ENCODE assay signal across 1 cellular context in genomic region chr18:9952633-9953416, GRCh38.
A peak's percentile ranks its signal among the peaks of the same experiment; 100 is the strongest.
TF ChIP-seq lines count a peak whose summit lies in the region.

No MANE protein-coding gene starts in this region.

TF ChIP-seq in K562, 482 proteins besides CTCF, POLR2A, EP300 and RAD21 (continued from another document):
- TF ChIP-seq MAX (CRISPR knock-in tag; IDR thresholded peaks at IDR 0.05) (no peak), ZNF280A (IDR thresholded peaks at IDR 0.05; ENCODE audit: low read depth, partially characterized antibody) (no peak), DNMT1 (IDR thresholded peaks at IDR 0.05) (no peak), NFIX (CRISPR knock-in tag; IDR thresholded peaks at IDR 0.05; ENCODE audit: low read depth) (no peak), POLR2B (IDR thresholded peaks at IDR 0.05; ENCODE audit: low read depth, partially characterized antibody) (peak; percentile 15), TFAM (CRISPR knock-in tag; conservative IDR thresholded peaks at IDR 0.05) (no peak), ZNF134 (CRISPR knock-in tag; conservative IDR thresholded peaks at IDR 0.05) (no peak), STAG1 (CRISPR knock-in tag; IDR thresholded peaks at IDR 0.05; ENCODE audit: borderline replicate concordance) (no peak), TFAP4 (CRISPR knock-in tag; IDR thresholded peaks at IDR 0.05; ENCODE audit: borderline replicate concordance) (no peak), ZBTB43 (CRISPR knock-in tag; IDR thresholded peaks at IDR 0.05) (no peak)
TF ChIP-seq in K562: peak in this region for 112.
